ENCODE assay signal across 1 cellular context in genomic region chr4:4574792-4575191, GRCh38.
TF ChIP-seq lines count a peak whose summit lies in the region.

No MANE protein-coding gene starts in this region.

TF ChIP-seq in IMR-90, 13 proteins besides CTCF, POLR2A, EP300 and RAD21 (continued from another document):
- TF ChIP-seq RCOR1 (IDR thresholded peaks at IDR 0.05; ENCODE audit: insufficient replicate concordance, low read length): no peak
- TF ChIP-seq FOS (IDR thresholded peaks at IDR 0.05; ENCODE audit: low read depth, low read length): no peak
- TF ChIP-seq CHD1 (IDR thresholded peaks at IDR 0.05; ENCODE audit: low read depth, low read length): no peak
- no peak for TF ChIP-seq CEBPB (IDR thresholded peaks at IDR 0.05; ENCODE audit: low read depth, low read length)
TF ChIP-seq in IMR-90: peak in this region for 0.
